In genomic region chr18:80035997-80036396, GRCh38 we compare ENCODE assay signal across 10 cellular contexts. TPM values are rescaled to one million over a fixed set of nuclear protein-coding genes. Genes with fewer than 3 reads are reported as not detected.
DNase-seq lines count a peak whose midpoint lies in the region; ATAC-seq and TF ChIP-seq lines count a peak whose summit lies in the region.
"Had no signal": no experiment of that assay in that cellular context is flagged by ENCODE, and none has a peak within 500 bp of the region (broad histone marks: within the 10 kb centered on the region; RNA-seq: fewer than 3 reads in every experiment).

No MANE protein-coding gene starts in this region.

- H3K4me1 Mint-ChIP-seq in activated CD4-positive, alpha-beta T cell treated with anti-CD3 and anti-CD28 coated beads, Interleukin-2, amount 10 ng/mL, durations not matched to agents 24 days and 14 days: peaks cover 30% of the 10 kb centered on the region
- peaks cover 18% of the 10 kb centered on the region for H3K4me1 Mint-ChIP-seq in activated naive CD8-positive, alpha-beta T cell treated with anti-CD3 and anti-CD28 coated beads, Interleukin-2, amount 10 ng/mL, durations not matched to agents 7 days and 5 days

- H3K27ac Mint-ChIP-seq in activated CD4-positive, alpha-beta T cell treated with anti-CD3 and anti-CD28 coated beads, Interleukin-2, amount 10 ng/mL, durations not matched to agents 24 days and 14 days: peak overlapping the region; percentile 23
- H3K27ac Mint-ChIP-seq in activated naive CD8-positive, alpha-beta T cell treated with anti-CD3 and anti-CD28 coated beads, Interleukin-2, amount 10 ng/mL, durations not matched to agents 7 days and 5 days: peak overlapping the region; percentile 11

- no peaks in the 10 kb centered on the region for H4K20me1 ChIP-seq in KMS-11 (ENCODE audit: insufficient read depth)

- H3K27me3 Mint-ChIP-seq in activated CD4-positive, alpha-beta T cell treated with anti-CD3 and anti-CD28 coated beads, Interleukin-2, amount 10 ng/mL, durations not matched to agents 24 days and 14 days: peaks cover 2% of the 10 kb centered on the region
- peaks cover 2% of the 10 kb centered on the region for H3K27me3 Mint-ChIP-seq in activated naive CD8-positive, alpha-beta T cell treated with anti-CD3 and anti-CD28 coated beads, Interleukin-2, amount 10 ng/mL, durations not matched to agents 7 days and 5 days

- H3K27ac ChIP-seq in KMS-11: no peak overlapping the region

- POLR2A ChIA-PET in activated naive CD8-positive, alpha-beta T cell treated with anti-CD3 and anti-CD28 coated beads, Interleukin-2, amount 10 ng/mL, durations not matched to agents 7 days and 5 days (lab: Charles Lee): no interaction called here
- POLR2A ChIA-PET in GM10248 (lab: Yijun Ruan, JAX): no interaction called here

- H3K79me2 ChIP-seq in KMS-11 (ENCODE audit: insufficient read depth, low read depth): peaks cover 22% of the 10 kb centered on the region

- peak overlapping the region; percentile 87; the same call in 1 of the 2 replicates for H3K4me2 ChIP-seq in KMS-11

- TF ChIP-seq CTCF in KMS-11 (conservative IDR thresholded peaks at IDR 0.05; ENCODE audit: low read depth, low read length) (no peak), GM10248 (IDR thresholded peaks at IDR 0.05; ENCODE audit: control extremely low read depth, extremely low read depth, low read depth, missing control alignments) (no peak)

- no peaks in the 10 kb centered on the region for H3K9me3 ChIP-seq in neuron (ENCODE audit: low read length)

- H3K27me3 ChIP-seq in KMS-11 (ENCODE audit: insufficient read depth, low read depth): no peaks in the 10 kb centered on the region
- no peaks in the 10 kb centered on the region for H3K27me3 ChIP-seq in neuron (ENCODE audit: insufficient read depth, low read length)

- H3K36me3 ChIP-seq in KMS-11 (ENCODE audit: insufficient read depth): peaks cover 7% of the 10 kb centered on the region; the same call in 1 of the 2 replicates
- peaks cover 25% of the 10 kb centered on the region for H3K36me3 ChIP-seq in neuron (ENCODE audit: insufficient read depth, low read length)

- H3K36me3 Mint-ChIP-seq in activated CD4-positive, alpha-beta T cell treated with anti-CD3 and anti-CD28 coated beads, Interleukin-2, amount 10 ng/mL, durations not matched to agents 24 days and 14 days (ENCODE audit: low read depth): peaks cover 35% of the 10 kb centered on the region
- peaks cover 9% of the 10 kb centered on the region for H3K36me3 Mint-ChIP-seq in activated naive CD8-positive, alpha-beta T cell treated with anti-CD3 and anti-CD28 coated beads, Interleukin-2, amount 10 ng/mL, durations not matched to agents 7 days and 5 days

- H3K9ac ChIP-seq in KMS-11: no peak overlapping the region

- no peak overlapping the region for H2AFZ ChIP-seq in KMS-11 (ENCODE audit: low read depth)
- no peak overlapping the region for H2AFZ ChIP-seq in neuron (ENCODE audit: low read depth, low read length)

- ATAC-seq in activated naive CD8-positive, alpha-beta T cell treated with anti-CD3 and anti-CD28 coated beads, Interleukin-2, amount 10 ng/mL, durations not matched to agents 7 days and 5 days (ENCODE audit: low read depth): no peak
- ATAC-seq in HG03354 (IDR thresholded peaks at IDR 0.05; ENCODE audit: poor library complexity, severe bottlenecking, unreplicated experiment): no peak
- no peak for ATAC-seq in GM21360 (IDR thresholded peaks at IDR 0.05; ENCODE audit: unreplicated experiment)

- no peak for DNase-seq in activated CD4-positive, alpha-beta T cell treated with anti-CD3 and anti-CD28 coated beads, Interleukin-2, amount 10 ng/mL, durations not matched to agents 24 days and 14 days
- no peak for DNase-seq in activated CD4-positive, alpha-beta T cell treated with anti-CD3 and anti-CD28 coated beads, Interleukin-2, amount 50 U/mL, for 4 hours
- DNase-seq in activated naive CD8-positive, alpha-beta T cell treated with anti-CD3 and anti-CD28 coated beads, Interleukin-2, amount 10 ng/mL, durations not matched to agents 7 days and 5 days: no peak
- no peak for DNase-seq in GM10248 (ENCODE audit: extremely low spot score)
- DNase-seq: activated CD4-positive, CD25-positive, alpha-beta regulatory T cell; NCI-H146 had no signal

- CTCF ChIA-PET in GM10248 (lab: Yijun Ruan, JAX): interaction anchor here (1.5 kb wide), 1 partner anchor 78 kb away, joined by 3 read pairs; no protein-coding TSS in a partner anchor

- intact Hi-C loops in activated CD4-positive, alpha-beta T cell treated with anti-CD3 and anti-CD28 coated beads, Interleukin-2, amount 10 ng/mL, durations not matched to agents 24 days and 14 days (cut with micrococcal nuclease): loop anchor here (2.0 kb wide), 1 partner anchor 71 kb away; the partner anchor contains the start of gene HSBP1L1

- peak overlapping the region; percentile 94 for H3K4me3 Mint-ChIP-seq in activated CD4-positive, alpha-beta T cell treated with anti-CD3 and anti-CD28 coated beads, Interleukin-2, amount 10 ng/mL, durations not matched to agents 24 days and 14 days
- no peak overlapping the region for H3K4me3 Mint-ChIP-seq in activated naive CD8-positive, alpha-beta T cell treated with anti-CD3 and anti-CD28 coated beads, Interleukin-2, amount 10 ng/mL, durations not matched to agents 7 days and 5 days

- peaks cover 9% of the 10 kb centered on the region for H3K4me1 ChIP-seq in KMS-11 (ENCODE audit: low read depth, poor library complexity, severe bottlenecking)
- H3K4me1 ChIP-seq in neuron (ENCODE audit: insufficient read depth, low read length): peaks cover 18% of the 10 kb centered on the region

- peaks cover 9% of the 10 kb centered on the region for H3K9me3 Mint-ChIP-seq in activated CD4-positive, alpha-beta T cell treated with anti-CD3 and anti-CD28 coated beads, Interleukin-2, amount 10 ng/mL, durations not matched to agents 24 days and 14 days
- H3K9me3 Mint-ChIP-seq in activated naive CD8-positive, alpha-beta T cell treated with anti-CD3 and anti-CD28 coated beads, Interleukin-2, amount 10 ng/mL, durations not matched to agents 7 days and 5 days: no peaks in the 10 kb centered on the region

- H3K4me3 ChIP-seq in KMS-11 (IDR thresholded peaks at IDR 0.05; ENCODE audit: insufficient read depth, low read depth, low read length) (no peak overlapping the region), neuron (ENCODE audit: low read length) (peak overlapping the region; percentile 99)

RNA-seq across cellular contexts. Expression of gene RBFA, which starts 1.8 kb away (rescaled TPM):
- 46.0 and 49.9 TPM in 2 replicates for total RNA-seq in activated CD4-positive, alpha-beta T cell treated with anti-CD3 and anti-CD28 coated beads, Interleukin-2, amount 10 ng/mL, durations not matched to agents 24 days and 14 days
- 10 to 100 TPM; 21.2 to 22.1 TPM for total RNA-seq in activated naive CD8-positive, alpha-beta T cell treated with anti-CD3 and anti-CD28 coated beads, Interleukin-2, amount 10 ng/mL, durations not matched to agents 7 days and 5 days

RNA-seq across cellular contexts. Expression of gene TXNL4A, which starts 47.6 kb away (rescaled TPM):
- 198 and 210 TPM in 2 replicates for total RNA-seq in activated CD4-positive, alpha-beta T cell treated with anti-CD3 and anti-CD28 coated beads, Interleukin-2, amount 10 ng/mL, durations not matched to agents 24 days and 14 days
- total RNA-seq in activated naive CD8-positive, alpha-beta T cell treated with anti-CD3 and anti-CD28 coated beads, Interleukin-2, amount 10 ng/mL, durations not matched to agents 7 days and 5 days: 100 to 1,000 TPM; 106 to 107 TPM
